1 cellular context compared by ENCODE assay signal in genomic region chr2:204538179-204539009, GRCh38.
TF ChIP-seq lines count a peak whose summit lies in the region.

No MANE protein-coding gene starts in this region.

TF ChIP-seq in WTC11, 78 proteins besides CTCF, POLR2A, EP300 and RAD21 (continued from another document):
- TF ChIP-seq IRF1 (CRISPR knock-in tag; IDR thresholded peaks at IDR 0.05) (no peak), HMGA2 (CRISPR knock-in tag; IDR thresholded peaks at IDR 0.05) (no peak), RELA (CRISPR knock-in tag; IDR thresholded peaks at IDR 0.05; ENCODE audit: borderline replicate concordance) (no peak), ZNF219 (CRISPR knock-in tag; IDR thresholded peaks at IDR 0.05; ENCODE audit: borderline replicate concordance) (no peak)
TF ChIP-seq in WTC11: peak in this region for 0.
